ENCODE assay signal across 11 cellular contexts in the genomic region with DNA sequence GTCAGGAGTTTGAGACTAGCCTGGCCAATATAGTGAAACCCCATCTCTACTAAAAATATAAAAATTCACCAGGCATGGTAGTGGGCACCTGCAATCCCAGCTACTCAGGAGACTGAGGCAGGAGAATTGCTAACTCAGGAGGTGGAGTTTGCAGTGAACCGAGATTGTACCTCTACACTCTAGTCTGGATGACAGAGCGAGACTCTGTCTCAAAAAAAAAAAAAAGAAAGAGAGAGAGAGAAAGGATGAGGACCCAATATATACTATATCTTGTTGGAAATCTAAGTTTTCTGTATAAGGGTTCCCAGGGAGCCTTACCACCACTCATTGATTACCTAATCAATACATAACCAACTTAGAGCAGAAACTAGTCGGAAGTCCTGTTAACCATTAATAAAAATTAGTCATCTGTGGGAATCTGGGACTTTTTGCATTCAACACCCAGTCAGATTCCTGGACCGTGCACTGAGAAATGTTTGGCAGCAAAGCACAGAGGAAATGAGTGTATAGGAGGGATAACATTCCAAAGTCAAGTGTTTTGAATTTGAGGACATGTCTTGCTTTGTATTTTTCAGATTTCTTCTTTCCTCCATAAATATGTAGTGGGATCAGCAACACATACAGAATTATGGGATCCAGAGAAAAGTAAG. TPM values are rescaled to one million over a fixed set of nuclear protein-coding genes. Genes with fewer than 3 reads are reported as not detected.
DNase-seq lines count a peak whose midpoint lies in the region; ATAC-seq and TF ChIP-seq lines count a peak whose summit lies in the region.
"Had no signal": no experiment of that assay in that cellular context is flagged by ENCODE, and none has a peak within 500 bp of the region (broad histone marks: within the 10 kb centered on the region; RNA-seq: fewer than 3 reads in every experiment).

No MANE protein-coding gene starts in this region.

- in situ Hi-C loops in Panc1 (cut with HindIII; ENCODE audit: low pct_unique_long_range_greater_than_20kb, low sequenced_read_pairs), result loop anchor here (5.0 kb wide), 1 partner anchor 89 kb away; no protein-coding TSS in a partner anchor

- no peaks in the 10 kb centered on the region for H3K27me3 ChIP-seq in Panc1 (ENCODE audit: control insufficient read depth, insufficient read depth, low read length)
- H3K27me3 ChIP-seq in BE2C, result no peaks in the 10 kb centered on the region
- H3K27me3 ChIP-seq: hepatocyte had no signal

- H3K4me3 ChIP-seq in Panc1 (ENCODE audit: low read depth in 2 of 2, low read length in 2 of 2) (no peak overlapping the region), epithelial cell of proximal tubule (ENCODE audit: low read depth, low read length) (peak overlapping the region; percentile 20), BE2C (ENCODE audit: low read depth, low read length) (no peak overlapping the region)
- H3K4me3 ChIP-seq: hepatocyte had no signal

- POLR2A ChIA-PET in Panc1 (lab: Charles Lee), result no interaction called here

- no peak overlapping the region; the same call in 1 of the 2 replicates for H3K27ac ChIP-seq in Panc1 (ENCODE audit: low read length)
- H3K27ac ChIP-seq: hepatocyte had no signal

- H3K4me1 ChIP-seq in Panc1 (ENCODE audit: control insufficient read depth, insufficient read depth, low read length) (peaks cover 20% of the 10 kb centered on the region), BE2C (no peaks in the 10 kb centered on the region)

- TF ChIP-seq CTCF in Panc1 (IDR thresholded peaks at IDR 0.05), result no peak
- TF ChIP-seq CTCF in epithelial cell of proximal tubule (conservative IDR thresholded peaks at IDR 0.05; ENCODE audit: low read depth, low read length), result no peak
- TF ChIP-seq CTCF in BE2C (IDR thresholded peaks at IDR 0.05; ENCODE audit: low read depth, low read length), result no peak

- intact Hi-C loops in Panc1 (cut with micrococcal nuclease; ENCODE audit: unreplicated experiment), result loop anchor here (2.0 to 10.0 kb wide), 2 partner anchors 99 to 417 kb away; a partner anchor contains a TSS

- H3K36me3 ChIP-seq in Panc1 (ENCODE audit: control insufficient read depth, insufficient read depth, low read length), result no peaks in the 10 kb centered on the region
- H3K36me3 ChIP-seq in BE2C, result no peaks in the 10 kb centered on the region

- no TSS peak for BruUV-seq in Panc1 (replicated peaks; lab: Mats Ljungman, UMichigan)

- H3K9me3 ChIP-seq in Panc1 (ENCODE audit: control insufficient read depth, insufficient read depth, low read depth, low read length), result no peaks in the 10 kb centered on the region
- no peaks in the 10 kb centered on the region for H3K9me3 ChIP-seq in BE2C

- DNase-seq in AG20443 (ENCODE audit: low spot score), result peak; percentile 78
- no peak for DNase-seq in Panc1 (ENCODE audit: low read depth, low spot score)
- peak; percentile 94 for DNase-seq in epithelial cell of proximal tubule (ENCODE audit: low read depth)
- DNase-seq in myocyte (ENCODE audit: low read depth), result peak; percentile 39
- no peak for DNase-seq in C1 segment of cervical spinal cord (lab: John Stamatoyannopoulos, UW)
- DNase-seq in BE2C, result no peak
- DNase-seq in NCI-H1092 treated with DMSO at 0.1 percent for 48 hours (lab: John Stamatoyannopoulos, UW), result no peak
- DNase-seq: activated CD4-positive, alpha-beta T cell treated with anti-CD3 and anti-CD28 coated beads, Interleukin-2, amount 50 U/mL, for 4 hours; NCI-H1436 treated with DMSO at 0.1 percent for 48 hours had no signal

- CTCF ChIA-PET in Panc1 (lab: Charles Lee), result interaction anchor here (0.6 to 1.2 kb wide), 3 partner anchors 78 to 239 kb away, joined by 4 to 6 read pairs (median 4); a partner anchor contains a TSS

- ATAC-seq in Panc1, result peak; percentile 66
- no peak for ATAC-seq in HG02678 (IDR thresholded peaks at IDR 0.05; ENCODE audit: unreplicated experiment)

RNA-seq across cellular contexts. Expression of a gene that starts 44.8 kb away (rescaled TPM):
- 84.6 TPM for total RNA-seq in Panc1 (2021; ENCODE audit: unreplicated experiment)
- 45.8 TPM for polyA plus RNA-seq in Panc1 (2012; ENCODE audit: insufficient read length)
- 31.2 and 43.4 TPM in 2 replicates for total RNA-seq in epithelial cell of proximal tubule
- total RNA-seq in myocyte, result 23.2 and 29.6 TPM in 2 replicates
- 15.8 TPM for polyA plus RNA-seq in myocyte (2012)
- polyA plus RNA-seq in BE2C (2012; ENCODE audit: insufficient read depth, insufficient read length, low read depth), result 12.8 TPM

Comparison
In these comparisons a context has a peak if more than half of its experiments do, and no peak if none do; other contexts are left out.
1. DNase-seq: peak in AG20443 (single experiment), epithelial cell of proximal tubule (single experiment) and myocyte (single experiment); none in Panc1 (single experiment), C1 segment of cervical spinal cord (0 of 14), BE2C (single experiment) and NCI-H1092 treated with DMSO at 0.1 percent for 48 hours (single experiment).